37 cellular contexts compared by ENCODE assay signal in the genomic region with DNA sequence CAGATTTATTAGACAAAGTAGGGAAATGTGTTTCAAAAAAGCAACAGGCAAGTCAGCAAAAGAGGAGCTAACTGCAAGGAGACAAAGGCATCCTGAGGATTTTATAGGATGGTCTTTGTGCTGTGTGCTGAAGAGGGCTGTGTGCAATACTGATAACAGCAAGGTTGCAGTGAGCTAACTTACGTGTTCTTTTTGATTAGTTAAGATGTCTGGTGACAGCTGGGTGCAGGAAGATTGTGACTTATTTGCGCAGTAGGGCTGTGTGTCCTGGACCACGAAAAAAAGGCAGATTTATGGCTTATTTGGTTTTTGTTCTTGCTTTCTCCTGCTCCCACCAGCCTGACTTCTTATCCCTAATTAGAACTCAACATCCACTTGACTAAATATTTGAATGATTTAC.
"Had no signal": no experiment of that assay in that cellular context is flagged by ENCODE, and none has a peak within 500 bp of the region (broad histone marks: within the 10 kb centered on the region; RNA-seq: fewer than 3 reads in every experiment).

No MANE protein-coding gene starts in this region.

- ATAC-seq: activated CD4-positive, alpha-beta T cell treated with anti-CD3 and anti-CD28 coated beads for 36 hours; activated CD4-positive, CD25-positive, alpha-beta regulatory T cell treated with anti-CD3 and anti-CD28 coated beads, Interleukin-2, amount 50 U/mL, for 24 hours; activated CD8-positive, alpha-beta memory T cell treated with anti-CD3 and anti-CD28 coated beads, Interleukin-2, amount 10 ng/mL, durations not matched to agents 7 days and 5 days; activated CD8-positive, alpha-beta T cell treated with anti-CD3 and anti-CD28 coated beads, Interleukin-2, amount 10 ng/mL, durations not matched to agents 7 days and 5 days; activated naive CD8-positive, alpha-beta T cell treated with anti-CD3 and anti-CD28 coated beads, Interleukin-2, amount 50 U/mL, for 24 hours; WTC11 had no signal

- H3K4me1 Mint-ChIP-seq: activated CD4-positive, alpha-beta memory T cell treated with anti-CD3 and anti-CD28 coated beads, Interleukin-2, amount 10 ng/mL, durations not matched to agents 7 days and 5 days; activated CD4-positive, alpha-beta T cell treated with anti-CD3 and anti-CD28 coated beads for 36 hours; activated CD4-positive, alpha-beta T cell treated with anti-CD3 and anti-CD28 coated beads, Interleukin-2, amount 10 ng/mL, durations not matched to agents 7 days and 5 days; activated CD8-positive, alpha-beta memory T cell treated with anti-CD3 and anti-CD28 coated beads, Interleukin-2, amount 10 ng/mL, durations not matched to agents 7 days and 5 days; activated naive CD8-positive, alpha-beta T cell treated with anti-CD3 and anti-CD28 coated beads, Interleukin-2, amount 50 U/mL, for 24 hours; brain; central memory CD8-positive, alpha-beta T cell had no signal

- H3K4me3 Mint-ChIP-seq: activated CD4-positive, alpha-beta memory T cell treated with anti-CD3 and anti-CD28 coated beads, Interleukin-2, amount 10 ng/mL, durations not matched to agents 7 days and 5 days; activated CD4-positive, alpha-beta T cell treated with anti-CD3 and anti-CD28 coated beads for 36 hours; activated CD4-positive, alpha-beta T cell treated with anti-CD3 and anti-CD28 coated beads, Interleukin-2, amount 10 ng/mL, durations not matched to agents 7 days and 5 days; activated CD8-positive, alpha-beta memory T cell treated with anti-CD3 and anti-CD28 coated beads, Interleukin-2, amount 10 ng/mL, durations not matched to agents 7 days and 5 days; activated CD8-positive, alpha-beta T cell treated with anti-CD3 and anti-CD28 coated beads, Interleukin-2, amount 10 ng/mL, durations not matched to agents 7 days and 5 days; activated naive CD8-positive, alpha-beta T cell; activated naive CD8-positive, alpha-beta T cell treated with anti-CD3 and anti-CD28 coated beads, Interleukin-2, amount 10 ng/mL, durations not matched to agents 7 days and 5 days; activated naive CD8-positive, alpha-beta T cell treated with anti-CD3 and anti-CD28 coated beads, Interleukin-2, amount 50 U/mL, for 24 hours; activated T-cell treated with anti-CD3 and anti-CD28 coated beads, Interleukin-2, amount 50 U/mL, for 24 hours; brain; central memory CD8-positive, alpha-beta T cell; T-helper 1 cell treated with Interleukin-12 subunit alpha and Interleukin-12 subunit beta and Interleukin-4 antibody, amounts not matched to agents 30 μg/mL and 1 μg/mL, for 36 hours; T-helper 2 cell treated with Interferon-gamma antibody and Interleukin-4, amounts not matched to agents 5 μg/mL and 100 μg/mL, for 36 hours; WTC11 had no signal

- H3K4me1 ChIP-seq: ascending aorta, colonic mucosa had no signal

- H3K9me3 Mint-ChIP-seq: activated CD4-positive, alpha-beta memory T cell treated with anti-CD3 and anti-CD28 coated beads, Interleukin-2, amount 10 ng/mL, durations not matched to agents 7 days and 5 days; activated naive CD8-positive, alpha-beta T cell treated with anti-CD3 and anti-CD28 coated beads, Interleukin-2, amount 10 ng/mL, durations not matched to agents 7 days and 5 days; activated naive CD8-positive, alpha-beta T cell treated with anti-CD3 and anti-CD28 coated beads, Interleukin-2, amount 50 U/mL, for 24 hours; activated T-cell treated with anti-CD3 and anti-CD28 coated beads, Interleukin-2, amount 50 U/mL, for 24 hours; activated T-helper 2 cell treated with anti-CD3 and anti-CD28 coated beads, Interferon-gamma antibody, Interleukin-2, Interleukin-4, amounts not matched to agents 10 μg/mL and 5 μg/mL and 100 μg/mL, durations not matched to agents 14 hours and 24 hours and 36 hours; brain; central memory CD8-positive, alpha-beta T cell; T-helper 1 cell treated with Interleukin-12 subunit alpha and Interleukin-12 subunit beta and Interleukin-4 antibody, amounts not matched to agents 30 μg/mL and 1 μg/mL, for 36 hours; T-helper 2 cell treated with Interferon-gamma antibody and Interleukin-4, amounts not matched to agents 5 μg/mL and 100 μg/mL, for 36 hours had no signal

- H3K4me3 ChIP-seq: ascending aorta, cardiac muscle cell, colonic mucosa had no signal

- H3K27ac ChIP-seq: ascending aorta, cardiac muscle cell, colonic mucosa, WERI-Rb-1 had no signal

- H3K36me3 Mint-ChIP-seq: activated CD8-positive, alpha-beta memory T cell treated with anti-CD3 and anti-CD28 coated beads, Interleukin-2, amount 10 ng/mL, durations not matched to agents 7 days and 5 days had no signal

- H3K27me3 Mint-ChIP-seq: activated CD4-positive, alpha-beta memory T cell treated with anti-CD3 and anti-CD28 coated beads, Interleukin-2, amount 10 ng/mL, durations not matched to agents 7 days and 5 days; activated CD4-positive, alpha-beta T cell treated with anti-CD3 and anti-CD28 coated beads for 36 hours; activated CD4-positive, alpha-beta T cell treated with anti-CD3 and anti-CD28 coated beads, Interleukin-2, amount 10 ng/mL, durations not matched to agents 7 days and 5 days; activated CD8-positive, alpha-beta memory T cell treated with anti-CD3 and anti-CD28 coated beads, Interleukin-2, amount 10 ng/mL, durations not matched to agents 7 days and 5 days; activated naive CD8-positive, alpha-beta T cell; activated naive CD8-positive, alpha-beta T cell treated with anti-CD3 and anti-CD28 coated beads, Interleukin-2, amount 10 ng/mL, durations not matched to agents 7 days and 5 days; activated naive CD8-positive, alpha-beta T cell treated with anti-CD3 and anti-CD28 coated beads, Interleukin-2, amount 50 U/mL, for 24 hours; activated T-cell treated with anti-CD3 and anti-CD28 coated beads, Interleukin-2, amount 50 U/mL, for 24 hours; brain; central memory CD8-positive, alpha-beta T cell had no signal

- H3K27me3 ChIP-seq: ascending aorta, cardiac muscle cell, colonic mucosa had no signal

- H3K27ac Mint-ChIP-seq: activated CD4-positive, alpha-beta memory T cell treated with anti-CD3 and anti-CD28 coated beads, Interleukin-2, amount 10 ng/mL, durations not matched to agents 7 days and 5 days; activated CD4-positive, alpha-beta T cell treated with anti-CD3 and anti-CD28 coated beads for 36 hours; activated CD4-positive, alpha-beta T cell treated with anti-CD3 and anti-CD28 coated beads, Interleukin-2, amount 10 ng/mL, durations not matched to agents 7 days and 5 days; activated CD8-positive, alpha-beta memory T cell treated with anti-CD3 and anti-CD28 coated beads, Interleukin-2, amount 10 ng/mL, durations not matched to agents 7 days and 5 days; activated CD8-positive, alpha-beta T cell treated with anti-CD3 and anti-CD28 coated beads, Interleukin-2, amount 10 ng/mL, durations not matched to agents 7 days and 5 days; activated naive CD8-positive, alpha-beta T cell; activated naive CD8-positive, alpha-beta T cell treated with anti-CD3 and anti-CD28 coated beads, Interleukin-2, amount 10 ng/mL, durations not matched to agents 7 days and 5 days; activated naive CD8-positive, alpha-beta T cell treated with anti-CD3 and anti-CD28 coated beads, Interleukin-2, amount 50 U/mL, for 24 hours; activated T-cell treated with anti-CD3 and anti-CD28 coated beads, Interleukin-2, amount 50 U/mL, for 24 hours; activated T-helper 2 cell treated with anti-CD3 and anti-CD28 coated beads, Interferon-gamma antibody, Interleukin-2, Interleukin-4, amounts not matched to agents 10 μg/mL and 5 μg/mL and 100 μg/mL, durations not matched to agents 14 hours and 24 hours and 36 hours; brain; T-helper 1 cell treated with Interleukin-12 subunit alpha and Interleukin-12 subunit beta and Interleukin-4 antibody, amounts not matched to agents 30 μg/mL and 1 μg/mL, for 36 hours; T-helper 2 cell treated with Interferon-gamma antibody and Interleukin-4, amounts not matched to agents 5 μg/mL and 100 μg/mL, for 36 hours; WTC11 had no signal

- H3K9me3 ChIP-seq: ascending aorta, colonic mucosa had no signal

- DNase-seq: activated CD4-positive, alpha-beta memory T cell treated with anti-CD3 and anti-CD28 coated beads, Interleukin-2, amount 10 ng/mL, durations not matched to agents 7 days and 5 days; activated CD4-positive, alpha-beta T cell treated with anti-CD3 and anti-CD28 coated beads for 1 hour; activated CD4-positive, alpha-beta T cell treated with anti-CD3 and anti-CD28 coated beads for 36 hours; activated CD4-positive, alpha-beta T cell treated with anti-CD3 and anti-CD28 coated beads for 48 hours; activated CD4-positive, alpha-beta T cell treated with anti-CD3 and anti-CD28 coated beads, Interleukin-2, amount 10 ng/mL, durations not matched to agents 7 days and 5 days; activated CD4-positive, alpha-beta T cell treated with anti-CD3 and anti-CD28 coated beads, Interleukin-2, amount 50 U/mL, for 48 hours; activated CD4-positive, CD25-positive, alpha-beta regulatory T cell; activated CD8-positive, alpha-beta memory T cell treated with anti-CD3 and anti-CD28 coated beads for 24 hours; activated CD8-positive, alpha-beta memory T cell treated with anti-CD3 and anti-CD28 coated beads, Interleukin-2, amount 10 ng/mL, durations not matched to agents 7 days and 5 days; activated CD8-positive, alpha-beta memory T cell treated with anti-CD3 and anti-CD28 coated beads, Interleukin-2, amount 50 U/mL, for 48 hours; activated CD8-positive, alpha-beta T cell treated with anti-CD3 and anti-CD28 coated beads, Interleukin-2, amount 10 ng/mL, durations not matched to agents 7 days and 5 days; activated effector memory CD4-positive, alpha-beta T cell treated with Interleukin-2 at 50 U/mL for 16 hours; activated gamma-delta T cell; activated naive CD4-positive, alpha-beta T cell treated with anti-CD3 and anti-CD28 coated beads, Interleukin-2, amount 50 U/mL, for 16 hours; activated naive CD4-positive, alpha-beta T cell treated with Interleukin-2 at 50 U/mL for 16 hours; activated naive CD8-positive, alpha-beta T cell treated with anti-CD3 and anti-CD28 coated beads, Interleukin-2, amount 10 ng/mL, durations not matched to agents 7 days and 5 days; activated naive CD8-positive, alpha-beta T cell treated with anti-CD3 and anti-CD28 coated beads, Interleukin-2, amount 50 U/mL, for 24 hours; activated T-cell treated with anti-CD3 and anti-CD28 coated beads, Interleukin-2, amount 50 U/mL, for 24 hours; activated T-cell treated with anti-CD3 and anti-CD28 coated beads, Interleukin-2, amount 50 U/mL, for 48 hours; amygdala; anterior cingulate cortex; caudate nucleus; cerebellar nuclear complex; colonic mucosa; T-helper 2 cell; T-helper 9 cell; WERI-Rb-1 had no signal

- H3K36me3 ChIP-seq: ascending aorta, colonic mucosa, WERI-Rb-1 had no signal
